ENCODE assay signal across 8 cellular contexts in genomic region chr6:107116328-107116892, GRCh38. TPM values are rescaled to one million over a fixed set of nuclear protein-coding genes. Genes with fewer than 3 reads are reported as not detected.
A peak's percentile ranks its signal among the peaks of the same experiment; 100 is the strongest.
DNase-seq lines count a peak whose midpoint lies in the region; ATAC-seq and TF ChIP-seq lines count a peak whose summit lies in the region.

No MANE protein-coding gene starts in this region.

- peak overlapping the region; percentile 93 for H3K4me2 ChIP-seq in hepatocyte

- H3K36me3 ChIP-seq in hepatocyte (replicated peaks; ENCODE audit: insufficient read depth, low read depth) (no peaks in the 10 kb centered on the region), sigmoid colon (no peaks in the 10 kb centered on the region)

- H3K9me3 ChIP-seq in hepatocyte (ENCODE audit: low read depth), result no peaks in the 10 kb centered on the region
- H3K9me3 ChIP-seq in sigmoid colon, result no peaks in the 10 kb centered on the region

- H3K4me1 Mint-ChIP-seq in CD14-positive monocyte, result peaks cover 25% of the 10 kb centered on the region
- H3K4me1 Mint-ChIP-seq in activated naive CD4-positive, alpha-beta T cell treated with anti-CD3 and anti-CD28 coated beads, Interleukin-2, amount 10 ng/mL, durations not matched to agents 7 days and 5 days, result peaks cover 19% of the 10 kb centered on the region

- H3K27ac Mint-ChIP-seq in CD14-positive monocyte, result peak overlapping the region in 1 of 7 donors; percentile 16
- H3K27ac Mint-ChIP-seq in activated naive CD4-positive, alpha-beta T cell treated with anti-CD3 and anti-CD28 coated beads, Interleukin-2, amount 10 ng/mL, durations not matched to agents 7 days and 5 days, result peak overlapping the region; percentile 45

- no peak for TF ChIP-seq POLR2A in sigmoid colon (IDR thresholded peaks at IDR 0.05)

- 2% methylated on average over 15 of the region's 15 CpGs for WGBS in hepatocyte (ENCODE audit: low lambda C conversion rate, missing lambda C conversion rate)
- WGBS in sigmoid colon, 2 donors, result 3 to 4% methylated on average over 15 of the region's 15 CpGs

- H4K20me1 ChIP-seq in hepatocyte (ENCODE audit: insufficient read depth, poor library complexity, severe bottlenecking), result no peaks in the 10 kb centered on the region

- intact Hi-C loops in CD14-positive monocyte (cut with micrococcal nuclease) (loop anchor here in 1 of 2 donors (10.0 kb wide), 1 partner anchor 672 kb away; no protein-coding TSS in a partner anchor), sigmoid colon (cut with DNase I) (loop anchor here (10.0 kb wide), 2 partner anchors 782 to 1978 kb away; partner anchors contain the start of genes CEP57L1 and SESN1)

- DNase-seq in CD14-positive monocyte (ENCODE audit: low spot score) (no peak), HCEC 1CT (peak; percentile 21), NCI-H69 (lab: John Stamatoyannopoulos, UW) (peak; percentile 90), hepatocyte (ENCODE audit: low spot score) (peak; percentile 58), sigmoid colon (peak; percentile 44)
- peak; percentile 43 for DNase-seq in activated naive CD4-positive, alpha-beta T cell treated with anti-CD3 and anti-CD28 coated beads, Interleukin-2, amount 10 ng/mL, durations not matched to agents 7 days and 5 days

- peaks cover 0 to 7% (median 2%) of the 10 kb centered on the region in 7 donors for H3K9me3 Mint-ChIP-seq in CD14-positive monocyte
- H3K9me3 Mint-ChIP-seq in activated naive CD4-positive, alpha-beta T cell treated with anti-CD3 and anti-CD28 coated beads, Interleukin-2, amount 10 ng/mL, durations not matched to agents 7 days and 5 days, result no peaks in the 10 kb centered on the region

- H3K9me2 ChIP-seq in hepatocyte (replicated peaks; ENCODE audit: insufficient read depth), result no peaks in the 10 kb centered on the region

- peaks cover 13% of the 10 kb centered on the region for H3K4me1 ChIP-seq in hepatocyte (ENCODE audit: insufficient read depth)
- peaks cover 0 to 21% (median 17%) of the 10 kb centered on the region in 4 donors for H3K4me1 ChIP-seq in sigmoid colon

- peak overlapping the region; percentile 78 for H3K4me3 ChIP-seq in hepatocyte
- peak overlapping the region; percentile 48 to 77 (median 74) for H3K4me3 ChIP-seq in sigmoid colon

- TF ChIP-seq CTCF in CD14-positive monocyte (IDR thresholded peaks at IDR 0.05) (no peak), hepatocyte (IDR thresholded peaks at IDR 0.05; ENCODE audit: poor library complexity) (peak; percentile 13), sigmoid colon (IDR thresholded peaks at IDR 0.05) (no peak)

- peaks cover 20% of the 10 kb centered on the region for H3K79me2 ChIP-seq in hepatocyte

- ATAC-seq in HG02588 (IDR thresholded peaks at IDR 0.05; ENCODE audit: unreplicated experiment), result no peak
- ATAC-seq in GM18909 (IDR thresholded peaks at IDR 0.05; ENCODE audit: poor library complexity, unreplicated experiment), result no peak

- H3K36me3 Mint-ChIP-seq in CD14-positive monocyte, result peaks cover 0 to 4% of the 10 kb centered on the region in 2 donors
- H3K36me3 Mint-ChIP-seq in activated naive CD4-positive, alpha-beta T cell treated with anti-CD3 and anti-CD28 coated beads, Interleukin-2, amount 10 ng/mL, durations not matched to agents 7 days and 5 days, result no peaks in the 10 kb centered on the region

- CTCF ChIA-PET in activated naive CD4-positive, alpha-beta T cell treated with anti-CD3 and anti-CD28 coated beads, Interleukin-2, amount 10 ng/mL, durations not matched to agents 7 days and 5 days (lab: Charles Lee), result interaction anchor here (1.5 kb wide), 1 partner anchor 9 kb away, joined by 4 read pairs; no protein-coding TSS in a partner anchor

- peaks cover 3% of the 10 kb centered on the region for H3K27me3 ChIP-seq in hepatocyte
- peaks cover 5 to 30% (median 7%) of the 10 kb centered on the region in 3 donors for H3K27me3 ChIP-seq in sigmoid colon

- H3K27me3 Mint-ChIP-seq in CD14-positive monocyte (ENCODE audit: low read depth in 3 of 3), result peaks cover 17 to 28% (median 21%) of the 10 kb centered on the region in 3 donors
- peaks cover 23% of the 10 kb centered on the region for H3K27me3 Mint-ChIP-seq in activated naive CD4-positive, alpha-beta T cell treated with anti-CD3 and anti-CD28 coated beads, Interleukin-2, amount 10 ng/mL, durations not matched to agents 7 days and 5 days

- H3K4me3 Mint-ChIP-seq in CD14-positive monocyte, result peak overlapping the region; percentile 81 to 90
- H3K4me3 Mint-ChIP-seq in activated naive CD4-positive, alpha-beta T cell treated with anti-CD3 and anti-CD28 coated beads, Interleukin-2, amount 10 ng/mL, durations not matched to agents 7 days and 5 days, result peak overlapping the region; percentile 72

- TF ChIP-seq EP300 in sigmoid colon (IDR thresholded peaks at IDR 0.05), result no peak

- H3K27ac ChIP-seq in hepatocyte (peak overlapping the region; percentile 96), sigmoid colon (no peak overlapping the region)

- H2AFZ ChIP-seq in hepatocyte, result peak overlapping the region; percentile 79

RNA-seq across cellular contexts. Expression of gene BEND3, which starts 1.1 kb away (rescaled TPM):
- polyA plus RNA-seq in CD14-positive monocyte (under 1 TPM; 0.17 to 0.24 TPM), hepatocyte (2.2 and 2.7 TPM in 2 replicates), sigmoid colon (1 to 10 TPM in 1 of 3 donors, under 1 TPM in 2; 0.60 to 2.8 (median 0.92) TPM)
- total RNA-seq in hepatocyte (4.5 and 5.7 TPM in 2 replicates), sigmoid colon (1 to 10 TPM in 3 of 4 donors, under 1 TPM in 1; 0.82 to 1.9 (median 1.4) TPM)
